In genomic region chr18:62506495-62507143, GRCh38 we compare ENCODE assay signal across 8 cellular contexts. TPM values are rescaled to one million over a fixed set of nuclear protein-coding genes. Genes with fewer than 3 reads are reported as not detected.
DNase-seq lines count a peak whose midpoint lies in the region; ATAC-seq, FAIRE-seq and TF ChIP-seq lines count a peak whose summit lies in the region.
"Had no signal": no experiment of that assay in that cellular context is flagged by ENCODE, and none has a peak within 500 bp of the region (broad histone marks: within the 10 kb centered on the region; RNA-seq: fewer than 3 reads in every experiment).

No MANE protein-coding gene starts in this region.

- TF ChIP-seq CTCF in astrocyte (IDR thresholded peaks at IDR 0.05; ENCODE audit: insufficient read depth, low read depth, low read length): no peak
- no peak for TF ChIP-seq CTCF in parathyroid adenoma (IDR thresholded peaks at IDR 0.05)
- no peak for TF ChIP-seq CTCF in brain microvascular endothelial cell (IDR thresholded peaks at IDR 0.05; ENCODE audit: low read depth, low read length, missing control alignments)

- H3K79me2 ChIP-seq in astrocyte (ENCODE audit: insufficient read depth, low read length) (no peaks in the 10 kb centered on the region), parathyroid adenoma (peaks cover 3% of the 10 kb centered on the region)

- DNase-seq in astrocyte (ENCODE audit: low read depth) (no peak), brain microvascular endothelial cell (no peak), SKM-1 treated with dmso at 0.1 percent for 144 hours (lab: John Stamatoyannopoulos, UW; ENCODE audit: unreplicated experiment) (no peak), D341Med (ENCODE audit: low spot score) (no peak)

- H3K36me3 ChIP-seq in astrocyte (ENCODE audit: insufficient read depth, low read length) (no peaks in the 10 kb centered on the region), parathyroid adenoma (ENCODE audit: control insufficient read depth, insufficient read depth, low read length) (no peaks in the 10 kb centered on the region), brain microvascular endothelial cell (replicated peaks) (no peaks in the 10 kb centered on the region)

- no peaks in the 10 kb centered on the region for H4K20me1 ChIP-seq in astrocyte (ENCODE audit: insufficient read depth, low read length)

- H3K27ac ChIP-seq in astrocyte (ENCODE audit: low read depth, low read length) (no peak overlapping the region), parathyroid adenoma (peak overlapping the region; percentile 43), brain microvascular endothelial cell (no peak overlapping the region)
- H3K27ac ChIP-seq: SK-N-MC had no signal

- H3K4me1 Mint-ChIP-seq in astrocyte (ENCODE audit: low read depth, unreplicated experiment): peaks cover 9% of the 10 kb centered on the region

- H3K27me3 Mint-ChIP-seq in astrocyte (ENCODE audit: low read depth, unreplicated experiment): no peaks in the 10 kb centered on the region

- no peaks in the 10 kb centered on the region for H3K9me3 Mint-ChIP-seq in astrocyte (ENCODE audit: unreplicated experiment)

- H2AFZ ChIP-seq in astrocyte (ENCODE audit: low read depth, low read length): no peak overlapping the region
- peak overlapping the region; percentile 92 for H2AFZ ChIP-seq in parathyroid adenoma

- in situ Hi-C loops in brain microvascular endothelial cell (cut with HindIII; ENCODE audit: low pct_ligation_motif_present, low sequenced_read_pairs): no loop called here

- no peak overlapping the region for H3K4me3 ChIP-seq in astrocyte (ENCODE audit: insufficient read depth, low read depth, low read length)
- peak overlapping the region; percentile 58 for H3K4me3 ChIP-seq in parathyroid adenoma (ENCODE audit: low read depth, low read length)
- no peak overlapping the region for H3K4me3 ChIP-seq in brain microvascular endothelial cell (ENCODE audit: low read depth, low read length)
- H3K4me3 ChIP-seq: SK-N-MC had no signal

- no peak overlapping the region for H3K9ac ChIP-seq in astrocyte (ENCODE audit: low read length)
- H3K9ac ChIP-seq in parathyroid adenoma: no peak overlapping the region

- H3K4me1 ChIP-seq in astrocyte (ENCODE audit: insufficient read depth, low read length) (no peaks in the 10 kb centered on the region), parathyroid adenoma (peaks cover 4% of the 10 kb centered on the region)

- H3K4me3 Mint-ChIP-seq in astrocyte (ENCODE audit: unreplicated experiment): peak overlapping the region; percentile 29

- no peak overlapping the region for H3K4me2 ChIP-seq in astrocyte (ENCODE audit: low read length)
- H3K4me2 ChIP-seq in parathyroid adenoma (ENCODE audit: low read length): peak overlapping the region; percentile 72

- H3K27ac Mint-ChIP-seq in astrocyte (ENCODE audit: unreplicated experiment): peak overlapping the region; percentile 99

- peak; percentile 5 for ATAC-seq in GM19438 (IDR thresholded peaks at IDR 0.05; ENCODE audit: low read depth, unreplicated experiment)
- ATAC-seq in HG03135 (IDR thresholded peaks at IDR 0.05; ENCODE audit: unreplicated experiment): peak; percentile 11

- peaks cover under 1% of the 10 kb centered on the region for H3K36me3 Mint-ChIP-seq in astrocyte (ENCODE audit: low read depth, unreplicated experiment)

- H3K27me3 ChIP-seq in astrocyte (ENCODE audit: insufficient read depth, low read length) (no peaks in the 10 kb centered on the region), parathyroid adenoma (ENCODE audit: control insufficient read depth, insufficient read depth, low read length) (no peaks in the 10 kb centered on the region), brain microvascular endothelial cell (replicated peaks) (no peaks in the 10 kb centered on the region)

- no peak for FAIRE-seq in astrocyte (lab: Jason Lieb, UNC)

- H3K9me3 ChIP-seq in astrocyte (ENCODE audit: insufficient read depth, low read depth, low read length): no peaks in the 10 kb centered on the region
- H3K9me3 ChIP-seq in parathyroid adenoma (ENCODE audit: control insufficient read depth, low read length): no peaks in the 10 kb centered on the region

RNA-seq across cellular contexts. Expression of gene ZCCHC2, which starts 16.2 kb away (rescaled TPM):
- total RNA-seq in astrocyte: 14.8 and 16.3 TPM in 2 replicates
